In genomic region chr19:17538684-17539287, GRCh38 we compare ENCODE assay signal across 8 cellular contexts. TPM values are rescaled to one million over a fixed set of nuclear protein-coding genes. Genes with fewer than 3 reads are reported as not detected.
DNase-seq lines count a peak whose midpoint lies in the region; ATAC-seq, FAIRE-seq and TF ChIP-seq lines count a peak whose summit lies in the region.

No MANE protein-coding gene starts in this region.

- WGBS in K562 (ENCODE audit: insufficient coverage, low coverage, missing lambda C conversion rate): 4% methylated on average over 17 of the region's 20 CpGs

- H3K9me1 ChIP-seq in K562 (ENCODE audit: control insufficient read depth, insufficient read depth, low read length): peaks cover 2% of the 10 kb centered on the region

- peak overlapping the region; percentile 79 for H3K4me2 ChIP-seq in K562 (ENCODE audit: insufficient read depth, low read length)

- peak overlapping the region; percentile 60 for H3K4me3 Mint-ChIP-seq in CD4-positive, alpha-beta T cell
- peak overlapping the region; percentile 75 for H3K4me3 Mint-ChIP-seq in memory B cell

- H2AFZ ChIP-seq in K562 (ENCODE audit: low read depth, low read length): peak overlapping the region; percentile 93; the same call in 1 of the 2 replicates

- no peak overlapping the region for H3K27ac ChIP-seq in CD4-positive, alpha-beta T cell (ENCODE audit: low read depth, low read length)
- no peak overlapping the region for H3K27ac ChIP-seq in K562 (ENCODE audit: extremely low read depth, low read depth, low read length)

- DNase-seq in CD4-positive, alpha-beta T cell: no peak
- DNase-seq in K562 (ENCODE audit: extremely low read depth in 1 of 4, low spot score in 3 of 4) (no peak), memory B cell (ENCODE audit: low spot score in 2 of 2) (peak in 1 of 2 donors; percentile 39), T1000 (lab: John Stamatoyannopoulos, UW) (no peak), SIG-M5 (lab: John Stamatoyannopoulos, UW) (no peak), Kasumi-1 (lab: John Stamatoyannopoulos, UW) (no peak)

- intact Hi-C loops in CD4-positive, alpha-beta T cell (cut with DNase I, micrococcal nuclease): loop anchor here (1.0 kb wide), 3 partner anchors 17 to 27 kb away; partner anchors contain the start of genes COLGALT1 (in 1 of the 2) and PGLS (in 1 of the 2)
- intact Hi-C loops in K562 (cut with micrococcal nuclease): no loop called here

- no peaks in the 10 kb centered on the region for H3K36me3 ChIP-seq in K562 (ENCODE audit: control insufficient read depth, insufficient read depth, low read length)

- no TSS peak for BruUV-seq in K562 (replicated peaks; lab: Mats Ljungman, UMichigan)

- POLR2A ChIA-PET in CD4-positive, alpha-beta T cell (lab: Charles Lee): interaction anchor here (1.0 to 2.0 kb wide), 2 partner anchors 15 to 27 kb away, joined by 8 read pairs; partner anchors contain the start of gene PGLS
- POLR2A ChIA-PET in K562 (lab: Yijun Ruan, JAX): no interaction called here

- H3K27me3 Mint-ChIP-seq in CD4-positive, alpha-beta T cell: no peaks in the 10 kb centered on the region
- no peaks in the 10 kb centered on the region for H3K27me3 Mint-ChIP-seq in memory B cell

- no peak for TF ChIP-seq RAD21 in K562 (CRISPR knock-in tag; conservative IDR thresholded peaks at IDR 0.05 in 1 of 2, IDR thresholded peaks at IDR 0.05 in 1 of 2)

- no peaks in the 10 kb centered on the region for H3K79me2 ChIP-seq in K562 (ENCODE audit: control insufficient read depth, insufficient read depth, low read length)

- CTCF ChIA-PET in CD4-positive, alpha-beta T cell (lab: Charles Lee): interaction anchor here (1.3 kb wide), 1 partner anchor 43 kb away, joined by 3 read pairs; no protein-coding TSS in a partner anchor
- CTCF ChIA-PET in K562 (lab: Yijun Ruan, JAX; ENCODE audit: low intra/inter-chr PET ratio): interaction anchor here (0.7 kb wide), 1 partner anchor 211 kb away, joined by 3 read pairs; no protein-coding TSS in a partner anchor

- no peaks in the 10 kb centered on the region for H3K9me3 ChIP-seq in CD4-positive, alpha-beta T cell (ENCODE audit: control insufficient read depth, low read length)
- no peaks in the 10 kb centered on the region for H3K9me3 ChIP-seq in K562 (replicated peaks; ENCODE audit: control insufficient read depth, insufficient read depth, low read depth, low read length)

- H3K36me3 Mint-ChIP-seq in CD4-positive, alpha-beta T cell (ENCODE audit: low read depth): no peaks in the 10 kb centered on the region
- peaks cover 46% of the 10 kb centered on the region for H3K36me3 Mint-ChIP-seq in memory B cell

- FAIRE-seq in K562 (lab: Jason Lieb, UNC): peak; percentile 51

- peaks cover 0 to 30% of the 10 kb centered on the region in 2 experiments; a peak in 3 of 5 replicates for H3K4me1 ChIP-seq in K562 (replicated peaks in 1 of 2; ENCODE audit: control insufficient read depth in 2 of 2, insufficient read depth in 2 of 2, low read length in 2 of 2)

- peak overlapping the region in 1 of 2 experiments; percentile 84; a peak in 2 of 4 replicates for H3K9ac ChIP-seq in K562 (ENCODE audit: insufficient read depth in 1 of 2, low read depth in 2 of 2, low read length in 2 of 2)

- TF ChIP-seq POLR2A in K562 (conservative IDR thresholded peaks at IDR 0.05): no peak

- ATAC-seq in CD4-positive, alpha-beta T cell (ENCODE audit: poor library complexity): no peak
- ATAC-seq in HG03159 (IDR thresholded peaks at IDR 0.05; ENCODE audit: unreplicated experiment) (peak; percentile 17), K562 (peak; percentile 16), memory B cell (ENCODE audit: low read depth) (peak; percentile 31), HG02623 (IDR thresholded peaks at IDR 0.05; ENCODE audit: unreplicated experiment) (no peak)

- H3K4me1 Mint-ChIP-seq in CD4-positive, alpha-beta T cell (ENCODE audit: low read depth): peaks cover 12% of the 10 kb centered on the region
- peaks cover 32% of the 10 kb centered on the region for H3K4me1 Mint-ChIP-seq in memory B cell

- no peaks in the 10 kb centered on the region for H3K9me3 Mint-ChIP-seq in CD4-positive, alpha-beta T cell
- H3K9me3 Mint-ChIP-seq in memory B cell: no peaks in the 10 kb centered on the region

- TF ChIP-seq CTCF in CD4-positive, alpha-beta T cell (IDR thresholded peaks at IDR 0.05): no peak
- no peak for TF ChIP-seq CTCF in K562 (IDR thresholded peaks at IDR 0.05 in 2 of 3, conservative IDR thresholded peaks at IDR 0.05 in 1 of 3; ENCODE audit: insufficient read depth in 2 of 3, low read depth in 1 of 3, low read length in 3 of 3)

- peak overlapping the region; percentile 51 for H3K4me3 ChIP-seq in K562

- TF ChIP-seq EP300 in K562 (IDR thresholded peaks at IDR 0.05; ENCODE audit: low read length): no peak

- H3K27ac Mint-ChIP-seq in CD4-positive, alpha-beta T cell: no peak overlapping the region
- no peak overlapping the region for H3K27ac Mint-ChIP-seq in memory B cell

- no peaks in the 10 kb centered on the region for H4K20me1 ChIP-seq in K562 (replicated peaks; ENCODE audit: control insufficient read depth, insufficient read depth, low read length)

- in situ Hi-C loops in K562 (cut with MboI): no loop called here

- H3K27me3 ChIP-seq in CD4-positive, alpha-beta T cell (ENCODE audit: control insufficient read depth, insufficient read depth, low read length): no peaks in the 10 kb centered on the region
- H3K27me3 ChIP-seq in K562 (ENCODE audit: control insufficient read depth in 2 of 2, insufficient read depth in 2 of 2, low read length in 2 of 2): peaks cover 4 to 7% of the 10 kb centered on the region in 2 experiments; a peak in 2 of 5 replicates

TF ChIP-seq in K562, 482 proteins besides CTCF, POLR2A, EP300 and RAD21 (continues in another document):
- TF ChIP-seq POLR2AphosphoS2 (IDR thresholded peaks at IDR 0.05; ENCODE audit: low read length): no peak

RNA-seq across cellular contexts. Expression of gene COLGALT1, which starts 16.7 kb away (rescaled TPM):
- total RNA-seq in CD4-positive, alpha-beta T cell: 10 to 100 TPM; 30.3 to 30.6 TPM
- 106 and 273 TPM in 2 replicates for total RNA-seq in K562 (2011; cell fraction: chromatin; rRNA removed; ENCODE audit: low replicate concordance)
- total RNA-seq in K562 (2011; cell fraction: nucleolus; rRNA removed): 296 and 314 TPM in 2 replicates
- total RNA-seq in K562 (2011; cell fraction: nucleoplasm; rRNA removed): 215 and 219 TPM in 2 replicates
- total RNA-seq in K562 (2014; rRNA removed) (82.6 and 90.5 TPM in 2 replicates), K562 (2014; rRNA removed; fragmentation: Illumina TruSeq; extraction: Trizol) (35.5 and 50.0 TPM in 2 replicates), K562 (2015; rRNA removed; fragmentation: Illumina TruSeq; extraction: Trizol) (64.3 and 64.8 TPM in 2 replicates), K562 (2021) (119 TPM in 2 replicates)
- polyA plus RNA-seq in K562 (2011; rRNA removed) (114 and 144 TPM in 2 replicates), K562 (2014; fragmentation: Illumina TruSeq; extraction: Trizol) (84.8 and 97.0 TPM in 2 replicates), K562 (2014; fragmentation: Nextera tagmentation; extraction: Ambion mirVana) (10 to 100 TPM in 1 of 2 experiments, 1 to 10 TPM in 1; 4.9 to 18.1 TPM), K562 (2014; rRNA removed) (86.0 and 87.5 TPM in 2 replicates)
- 128 and 182 TPM in 2 replicates for polyA plus RNA-seq in K562 (2011; cell fraction: cytosol; rRNA removed)
- polyA plus RNA-seq in K562 (2011; cell fraction: nucleus; rRNA removed): 207 and 344 TPM in 2 replicates
- polyA plus RNA-seq in K562 (2012): 78.2 and 109 TPM in 2 replicates
- 78.1 and 108 TPM in 2 replicates for polyA minus RNA-seq in K562 (2011; rRNA and poly(A)+ RNA removed)
- 89.7 and 127 TPM in 2 replicates for polyA minus RNA-seq in K562 (2011; cell fraction: cytosol; rRNA and poly(A)+ RNA removed)
- polyA minus RNA-seq in K562 (2011; cell fraction: nucleus; rRNA and poly(A)+ RNA removed): 32.6 and 43.8 TPM in 2 replicates

RNA-seq across cellular contexts. Expression of gene PGLS, which starts 27.3 kb away (rescaled TPM):
- total RNA-seq in CD4-positive, alpha-beta T cell: 10 to 100 TPM; 41.5 to 44.6 TPM
- 25.8 and 59.8 TPM in 2 replicates for total RNA-seq in K562 (2011; cell fraction: chromatin; rRNA removed; ENCODE audit: low replicate concordance)
- total RNA-seq in K562 (2011; cell fraction: nucleolus; rRNA removed): 50.9 and 57.9 TPM in 2 replicates
- 34.4 and 35.8 TPM in 2 replicates for total RNA-seq in K562 (2011; cell fraction: nucleoplasm; rRNA removed)
- total RNA-seq in K562 (2014; rRNA removed): 38.1 and 42.4 TPM in 2 replicates
- total RNA-seq in K562 (2014; rRNA removed; fragmentation: Illumina TruSeq; extraction: Trizol): 5.7 and 10.9 TPM in 2 replicates
- total RNA-seq in K562 (2015; rRNA removed; fragmentation: Illumina TruSeq; extraction: Trizol): 27.7 and 31.0 TPM in 2 replicates
- total RNA-seq in K562 (2021): 61.1 and 65.5 TPM in 2 replicates
- polyA plus RNA-seq in K562 (2011; rRNA removed): 21.2 and 39.4 TPM in 2 replicates
- 57.8 and 119 TPM in 2 replicates for polyA plus RNA-seq in K562 (2011; cell fraction: cytosol; rRNA removed)
- 39.0 and 56.0 TPM in 2 replicates for polyA plus RNA-seq in K562 (2011; cell fraction: nucleus; rRNA removed)
- 40.4 and 112 TPM in 2 replicates for polyA plus RNA-seq in K562 (2012)
- 23.7 and 27.1 TPM in 2 replicates for polyA plus RNA-seq in K562 (2014; fragmentation: Illumina TruSeq; extraction: Trizol)
- 1 to 10 TPM in 1 of 2 experiments, under 1 TPM in 1; 0.79 to 1.1 TPM for polyA plus RNA-seq in K562 (2014; fragmentation: Nextera tagmentation; extraction: Ambion mirVana)
- 51.7 and 52.6 TPM in 2 replicates for polyA plus RNA-seq in K562 (2014; rRNA removed)
- 13.2 and 17.5 TPM in 2 replicates for polyA minus RNA-seq in K562 (2011; rRNA and poly(A)+ RNA removed)
- polyA minus RNA-seq in K562 (2011; cell fraction: cytosol; rRNA and poly(A)+ RNA removed): 28.4 and 35.0 TPM in 2 replicates
- polyA minus RNA-seq in K562 (2011; cell fraction: nucleus; rRNA and poly(A)+ RNA removed): 23.0 and 27.4 TPM in 2 replicates

Comparison
In these comparisons a context has a peak if more than half of its experiments do, and no peak if none do; other contexts are left out.
1. ATAC-seq: peak in HG03159 (single experiment), K562 (single experiment) and memory B cell (single experiment); none in CD4-positive, alpha-beta T cell (single experiment) and HG02623 (single experiment).